In genomic region chr19:43643326-43643725, GRCh38 we compare ENCODE assay signal across 15 cellular contexts. TPM values are rescaled to one million over a fixed set of nuclear protein-coding genes. Genes with fewer than 3 reads are reported as not detected.
"Had no signal": no experiment of that assay in that cellular context is flagged by ENCODE, and none has a peak within 500 bp of the region (broad histone marks: within the 10 kb centered on the region; RNA-seq: fewer than 3 reads in every experiment).

No MANE protein-coding gene starts in this region.

- ATAC-seq: activated T-cell treated with anti-CD3 and anti-CD28 coated beads, Interleukin-2, amount 50 U/mL, for 72 hours had no signal

- H3K27ac Mint-ChIP-seq: activated T-cell treated with anti-CD3 and anti-CD28 coated beads, Interleukin-2, amount 50 U/mL, for 72 hours; immature natural killer cell had no signal

- DNase-seq: activated CD4-positive, alpha-beta T cell treated with anti-CD3 and anti-CD28 coated beads for 1 hour; activated CD8-positive, alpha-beta memory T cell treated with anti-CD3 and anti-CD28 coated beads for 24 hours; activated effector memory CD4-positive, alpha-beta T cell treated with anti-CD3 and anti-CD28 coated beads, Interleukin-2, amount 50 U/mL, for 16 hours; activated naive CD4-positive, alpha-beta T cell treated with anti-CD3 and anti-CD28 coated beads, Interleukin-2, amount 50 U/mL, for 16 hours; activated T-cell treated with anti-CD3 and anti-CD28 coated beads, Interleukin-2, amount 50 U/mL, for 72 hours; immature natural killer cell; kidney glomerular epithelial cell; left ventricle myocardium inferior; mammary epithelial cell; midbrain; retina; stimulated activated naive CD4-positive, alpha-beta T cell; WERI-Rb-1 had no signal

- H3K9me3 Mint-ChIP-seq: activated T-cell treated with anti-CD3 and anti-CD28 coated beads, Interleukin-2, amount 50 U/mL, for 72 hours had no signal

- H3K4me3 Mint-ChIP-seq: activated T-cell treated with anti-CD3 and anti-CD28 coated beads, Interleukin-2, amount 50 U/mL, for 72 hours; immature natural killer cell had no signal

RNA-seq across cellular contexts. Expression of gene SRRM5, which starts 31.4 kb away (rescaled TPM):
- total RNA-seq: urinary bladder had no signal
- polyA plus RNA-seq: neural cell had no signal
